Comparison of ENCODE assay signal across 8 cellular contexts in the genomic region with DNA sequence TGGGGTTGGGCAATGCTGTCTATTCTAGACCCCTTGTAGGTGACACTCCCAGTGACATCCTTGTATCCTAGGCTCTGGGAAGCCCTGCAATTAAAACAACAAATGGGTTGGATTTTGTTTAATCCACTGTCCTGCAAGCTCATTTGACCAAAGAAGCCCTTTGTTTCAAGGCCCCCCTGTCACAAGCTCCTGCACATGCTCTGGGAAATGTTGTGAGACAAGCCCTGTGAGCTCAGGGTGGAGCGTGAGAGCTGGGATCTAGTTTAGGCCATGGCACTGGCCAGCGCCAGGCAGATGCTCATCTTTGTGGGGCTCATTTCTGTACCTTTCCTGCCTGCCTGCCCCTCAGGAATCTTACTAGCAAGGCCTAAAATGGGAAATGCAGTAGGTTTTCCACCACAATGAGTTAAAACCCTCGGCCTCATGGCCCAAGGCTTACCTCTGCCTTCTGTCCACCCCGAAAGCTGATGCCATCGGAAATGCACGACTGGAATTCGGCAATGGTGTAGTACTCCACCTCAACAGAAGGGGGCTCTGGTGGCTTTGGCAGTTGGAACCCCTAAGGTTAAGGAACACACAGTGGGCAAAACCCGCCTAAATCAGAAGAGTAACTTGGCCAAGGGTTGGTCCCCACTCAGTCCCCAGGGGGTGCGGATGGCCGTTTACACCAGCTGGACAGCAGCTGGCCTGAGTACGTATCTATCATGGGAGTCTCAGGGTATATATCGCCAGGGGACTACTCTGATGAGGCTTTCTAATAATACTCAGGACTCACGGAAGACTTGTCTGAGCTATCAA.
DNase-seq lines count a peak whose midpoint lies in the region; ATAC-seq, FAIRE-seq and TF ChIP-seq lines count a peak whose summit lies in the region.

No MANE protein-coding gene starts in this region.

- H3K79me2 ChIP-seq in parathyroid adenoma: no peaks in the 10 kb centered on the region

- no peak overlapping the region for H3K27ac ChIP-seq in parathyroid adenoma

- H3K36me3 Mint-ChIP-seq in activated T-helper 2 cell treated with anti-CD3 and anti-CD28 coated beads, Interferon-gamma antibody, Interleukin-2, Interleukin-4, amounts not matched to agents 10 μg/mL and 5 μg/mL and 100 μg/mL, durations not matched to agents 14 hours and 24 hours and 36 hours (ENCODE audit: low read depth): no peaks in the 10 kb centered on the region

- no peaks in the 10 kb centered on the region for H3K27me3 ChIP-seq in parathyroid adenoma (ENCODE audit: control insufficient read depth, insufficient read depth, low read length)

- intact Hi-C loops in activated T-helper 2 cell treated with anti-CD3 and anti-CD28 coated beads, Interferon-gamma antibody, Interleukin-2, Interleukin-4, amounts not matched to agents 10 μg/mL and 5 μg/mL and 100 μg/mL, durations not matched to agents 14 hours and 24 hours and 36 hours (cut with micrococcal nuclease): loop anchor here (1.0 kb wide), 1 partner anchor 81 kb away; no protein-coding TSS in a partner anchor

- H3K4me3 ChIP-seq in GM12865 (ENCODE audit: low read depth, low read length): no peak overlapping the region
- H3K4me3 ChIP-seq in parathyroid adenoma (ENCODE audit: low read depth, low read length): no peak overlapping the region

- peak; percentile 69 for TF ChIP-seq CTCF in GM12865 (IDR thresholded peaks at IDR 0.05; ENCODE audit: insufficient read depth, low read depth, low read length, missing control alignments)
- TF ChIP-seq CTCF in parathyroid adenoma (IDR thresholded peaks at IDR 0.05): peak; percentile 67

- H3K4me1 ChIP-seq in parathyroid adenoma: no peaks in the 10 kb centered on the region

- no peak overlapping the region for H3K27ac Mint-ChIP-seq in activated T-helper 2 cell treated with anti-CD3 and anti-CD28 coated beads, Interferon-gamma antibody, Interleukin-2, Interleukin-4, amounts not matched to agents 10 μg/mL and 5 μg/mL and 100 μg/mL, durations not matched to agents 14 hours and 24 hours and 36 hours

- no peaks in the 10 kb centered on the region for H3K9me3 Mint-ChIP-seq in activated T-helper 2 cell treated with anti-CD3 and anti-CD28 coated beads, Interferon-gamma antibody, Interleukin-2, Interleukin-4, amounts not matched to agents 10 μg/mL and 5 μg/mL and 100 μg/mL, durations not matched to agents 14 hours and 24 hours and 36 hours

- H3K9ac ChIP-seq in parathyroid adenoma: no peak overlapping the region

- peak; percentile 41 for DNase-seq in GM12865 (ENCODE audit: low read depth)
- DNase-seq in NCI-H69 (lab: John Stamatoyannopoulos, UW): peak; percentile 40
- peak; percentile 19 for DNase-seq in activated T-helper 2 cell treated with anti-CD3 and anti-CD28 coated beads, Interferon-gamma antibody, Interleukin-2, Interleukin-4, amounts not matched to agents 10 μg/mL and 5 μg/mL and 100 μg/mL, durations not matched to agents 14 hours and 24 hours and 36 hours (ENCODE audit: low spot score)
- peak; percentile 71 to 77 for DNase-seq in frontal cortex (ENCODE audit: low spot score in 2 of 2)
- DNase-seq in amniotic stem cell (lab: John Stamatoyannopoulos, UW): no peak
- no peak for DNase-seq in NCI-H2227 (lab: John Stamatoyannopoulos, UW; ENCODE audit: unreplicated experiment)

- ATAC-seq in GM21423 (IDR thresholded peaks at IDR 0.05; ENCODE audit: unreplicated experiment): no peak

- no peaks in the 10 kb centered on the region for H3K4me1 Mint-ChIP-seq in activated T-helper 2 cell treated with anti-CD3 and anti-CD28 coated beads, Interferon-gamma antibody, Interleukin-2, Interleukin-4, amounts not matched to agents 10 μg/mL and 5 μg/mL and 100 μg/mL, durations not matched to agents 14 hours and 24 hours and 36 hours (ENCODE audit: low read depth)

- no peak overlapping the region for H3K4me3 Mint-ChIP-seq in activated T-helper 2 cell treated with anti-CD3 and anti-CD28 coated beads, Interferon-gamma antibody, Interleukin-2, Interleukin-4, amounts not matched to agents 10 μg/mL and 5 μg/mL and 100 μg/mL, durations not matched to agents 14 hours and 24 hours and 36 hours (ENCODE audit: low read depth)

- no peaks in the 10 kb centered on the region for H3K27me3 Mint-ChIP-seq in activated T-helper 2 cell treated with anti-CD3 and anti-CD28 coated beads, Interferon-gamma antibody, Interleukin-2, Interleukin-4, amounts not matched to agents 10 μg/mL and 5 μg/mL and 100 μg/mL, durations not matched to agents 14 hours and 24 hours and 36 hours (ENCODE audit: low read depth)

- H3K36me3 ChIP-seq in parathyroid adenoma (ENCODE audit: control insufficient read depth, insufficient read depth, low read length): no peaks in the 10 kb centered on the region

- no peak overlapping the region for H3K4me2 ChIP-seq in parathyroid adenoma (ENCODE audit: low read length)

- no peaks in the 10 kb centered on the region for H3K9me3 ChIP-seq in parathyroid adenoma (ENCODE audit: control insufficient read depth, low read length)

- H2AFZ ChIP-seq in parathyroid adenoma: no peak overlapping the region

- FAIRE-seq in frontal cortex (lab: Jason Lieb, UNC): no peak

Comparison
In these comparisons a context has a peak if more than half of its experiments do, and no peak if none do; other contexts are left out.
1. DNase-seq: peak in GM12865 (single experiment), NCI-H69 (single experiment), activated T-helper 2 cell treated with anti-CD3 and anti-CD28 coated beads, Interferon-gamma antibody, Interleukin-2, Interleukin-4, amounts not matched to agents 10 μg/mL and 5 μg/mL and 100 μg/mL, durations not matched to agents 14 hours and 24 hours and 36 hours (single experiment) and frontal cortex (2 of 2); none in amniotic stem cell (single experiment) and NCI-H2227 (single experiment).